13 cellular contexts compared by ENCODE assay signal in the genomic region with DNA sequence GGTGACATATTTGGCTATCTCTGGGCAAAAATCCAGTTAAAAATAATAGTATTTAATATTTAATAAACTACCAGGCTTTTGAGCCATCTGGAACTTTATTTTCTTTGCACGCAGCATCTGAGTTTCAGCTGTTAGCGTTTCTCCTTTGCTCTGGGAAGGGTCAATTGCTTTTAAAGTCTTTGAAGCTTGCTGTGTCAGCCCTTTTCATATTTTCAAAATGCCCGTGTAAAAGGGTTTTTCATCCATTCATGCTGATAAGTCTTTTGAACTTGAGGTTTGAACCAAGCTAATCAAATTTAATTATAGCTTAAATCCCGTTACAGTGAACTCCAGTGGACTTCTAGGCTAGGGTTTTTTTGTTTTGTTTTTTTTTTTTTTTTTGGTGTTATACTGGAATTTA.
DNase-seq lines count a peak whose midpoint lies in the region; ATAC-seq and TF ChIP-seq lines count a peak whose summit lies in the region.
"Had no signal": no experiment of that assay in that cellular context is flagged by ENCODE, and none has a peak within 500 bp of the region (broad histone marks: within the 10 kb centered on the region; RNA-seq: fewer than 3 reads in every experiment).

No MANE protein-coding gene starts in this region.

- no TSS peak for BruUV-seq in Caco-2 (replicated peaks; lab: Mats Ljungman, UMichigan)

- H3K4me3 ChIP-seq in endocrine pancreas (ENCODE audit: control insufficient read depth, insufficient read depth, low read length) (peak overlapping the region; percentile 84), lower lobe of right lung (no peak overlapping the region), upper lobe of right lung (peak overlapping the region; percentile 4), Caco-2 (ENCODE audit: low read depth, low read length) (no peak overlapping the region)
- H3K4me3 ChIP-seq: BLaER1 treated with 17β-estradiol and CSF1 and Interleukin-3, amounts not matched to agents 10 nM and 100 nM had no signal

- TF ChIP-seq CTCF in natural killer cell (IDR thresholded peaks at IDR 0.05) (no peak), lower lobe of right lung (IDR thresholded peaks at IDR 0.05) (no peak), upper lobe of right lung (IDR thresholded peaks at IDR 0.05) (no peak), Caco-2 (IDR thresholded peaks at IDR 0.05; ENCODE audit: insufficient read depth in 1 of 2, low read depth in 1 of 2, low read length in 1 of 2, severe bottlenecking in 1 of 2, unreplicated experiment in 1 of 2) (no peak), GM13977 (IDR thresholded peaks at IDR 0.05; ENCODE audit: extremely low read depth, insufficient read depth, missing control alignments) (no peak)

- CTCF ChIA-PET in Caco-2 (lab: Charles Lee), result no interaction called here

- no peak overlapping the region for H3K9ac ChIP-seq in endocrine pancreas (ENCODE audit: control insufficient read depth, insufficient read depth, low read length)
- H3K9ac ChIP-seq: BLaER1 treated with 17β-estradiol and CSF1 and Interleukin-3, amounts not matched to agents 10 nM and 100 nM had no signal

- POLR2A ChIA-PET in Caco-2 (lab: Charles Lee), result no interaction called here

- in situ Hi-C loops in GM13977 (cut with MboI; ENCODE audit: low pct_unique_long_range_greater_than_20kb, low sequenced_read_pairs, unreplicated experiment), result loop anchor here (25.0 kb wide), 1 partner anchor 87 kb away; no protein-coding TSS in a partner anchor

- no peak overlapping the region for H3K4me3 Mint-ChIP-seq in natural killer cell treated with Interleukin-12 subunit alpha and Interleukin-12 subunit beta and Interleukin-15 and Interleukin-18, amount 100 ng/mL, for 72 hours
- H3K4me3 Mint-ChIP-seq in natural killer cell, result no peak overlapping the region
- H3K4me3 Mint-ChIP-seq in Caco-2 (ENCODE audit: unreplicated experiment), result no peak overlapping the region

- H3K27ac Mint-ChIP-seq in natural killer cell treated with Interleukin-12 subunit alpha and Interleukin-12 subunit beta and Interleukin-15 and Interleukin-18, amount 100 ng/mL, for 72 hours, result peak overlapping the region; percentile 89 to 95
- H3K27ac Mint-ChIP-seq in natural killer cell (peak overlapping the region in 1 of 2 donors; percentile 90), Caco-2 (ENCODE audit: unreplicated experiment) (no peak overlapping the region)

- no peaks in the 10 kb centered on the region for H3K36me3 ChIP-seq in endocrine pancreas (ENCODE audit: control insufficient read depth, insufficient read depth, low read length)
- H3K36me3 ChIP-seq in lower lobe of right lung, result no peaks in the 10 kb centered on the region
- H3K36me3 ChIP-seq in upper lobe of right lung, result no peaks in the 10 kb centered on the region
- no peaks in the 10 kb centered on the region for H3K36me3 ChIP-seq in Caco-2 (ENCODE audit: control insufficient read depth, insufficient read depth, low read length)
- H3K36me3 ChIP-seq: BLaER1 treated with 17β-estradiol and CSF1 and Interleukin-3, amounts not matched to agents 10 nM and 100 nM had no signal

- H3K4me1 ChIP-seq in endocrine pancreas (ENCODE audit: control insufficient read depth, insufficient read depth, low read length) (no peaks in the 10 kb centered on the region), lower lobe of right lung (peaks cover 11% of the 10 kb centered on the region), upper lobe of right lung (peaks cover 17% of the 10 kb centered on the region), Caco-2 (peaks cover 12% of the 10 kb centered on the region)

- no peaks in the 10 kb centered on the region for H3K36me3 Mint-ChIP-seq in natural killer cell treated with Interleukin-12 subunit alpha and Interleukin-12 subunit beta and Interleukin-15 and Interleukin-18, amount 100 ng/mL, for 72 hours
- H3K36me3 Mint-ChIP-seq in natural killer cell (no peaks in the 10 kb centered on the region), Caco-2 (ENCODE audit: insufficient read depth, unreplicated experiment) (no peaks in the 10 kb centered on the region)

- H3K27me3 ChIP-seq in endocrine pancreas (ENCODE audit: control insufficient read depth, insufficient read depth, low read length) (no peaks in the 10 kb centered on the region), lower lobe of right lung (ENCODE audit: low read depth) (no peaks in the 10 kb centered on the region), upper lobe of right lung (no peaks in the 10 kb centered on the region), Caco-2 (replicated peaks; ENCODE audit: control insufficient read depth, insufficient read depth, low read length) (no peaks in the 10 kb centered on the region)
- H3K27me3 ChIP-seq: BLaER1 treated with 17β-estradiol and CSF1 and Interleukin-3, amounts not matched to agents 10 nM and 100 nM had no signal

- H3K9me3 Mint-ChIP-seq in natural killer cell treated with Interleukin-12 subunit alpha and Interleukin-12 subunit beta and Interleukin-15 and Interleukin-18, amount 100 ng/mL, for 72 hours, result no peaks in the 10 kb centered on the region
- no peaks in the 10 kb centered on the region for H3K9me3 Mint-ChIP-seq in natural killer cell
- H3K9me3 Mint-ChIP-seq in Caco-2 (ENCODE audit: unreplicated experiment), result no peaks in the 10 kb centered on the region

- intact Hi-C loops in natural killer cell (cut with micrococcal nuclease) (loop anchor here (5.0 kb wide), 2 partner anchors 172 to 1357 kb away; no protein-coding TSS in a partner anchor), lower lobe of right lung (cut with DNase I) (no loop called here), upper lobe of right lung (cut with DNase I) (no loop called here), Caco-2 (cut with micrococcal nuclease; ENCODE audit: unreplicated experiment) (no loop called here)

- H3K27ac ChIP-seq in lower lobe of right lung (peak overlapping the region; percentile 22), upper lobe of right lung (peak overlapping the region; percentile 48)
- H3K27ac ChIP-seq: BLaER1 treated with 17β-estradiol and CSF1 and Interleukin-3, amounts not matched to agents 10 nM and 100 nM had no signal

- no peak for DNase-seq in natural killer cell treated with Interleukin-12 subunit alpha and Interleukin-12 subunit beta and Interleukin-15 and Interleukin-18, amount 100 ng/mL, for 72 hours (ENCODE audit: low spot score)
- DNase-seq in natural killer cell, result no peak
- no peak for DNase-seq in lower lobe of right lung
- no peak for DNase-seq in upper lobe of right lung
- no peak for DNase-seq in NCI-H2171 treated with DMSO at 0.1 percent for 48 hours (lab: John Stamatoyannopoulos, UW)
- no peak for DNase-seq in Caco-2
- no peak for DNase-seq in GM13977 (ENCODE audit: low spot score)
- DNase-seq: NCI-H1930; NCI-H524 treated with DMSO at 0.1 percent for 48 hours; NK-92 treated with Interleukin-12 subunit alpha and Interleukin-12 subunit beta, amount 100 ng/mL, for 24 hours; PC-3 had no signal

- no peaks in the 10 kb centered on the region for H3K27me3 Mint-ChIP-seq in natural killer cell treated with Interleukin-12 subunit alpha and Interleukin-12 subunit beta and Interleukin-15 and Interleukin-18, amount 100 ng/mL, for 72 hours
- H3K27me3 Mint-ChIP-seq in natural killer cell (ENCODE audit: low read depth in 2 of 2), result no peaks in the 10 kb centered on the region
- no peaks in the 10 kb centered on the region for H3K27me3 Mint-ChIP-seq in Caco-2 (ENCODE audit: insufficient read depth, unreplicated experiment)

- ATAC-seq in natural killer cell treated with Interleukin-12 subunit alpha and Interleukin-12 subunit beta and Interleukin-15 and Interleukin-18, amount 100 ng/mL, for 72 hours, result no peak
- ATAC-seq in natural killer cell, result no peak
- no peak for ATAC-seq in lower lobe of right lung
- no peak for ATAC-seq in upper lobe of right lung
- ATAC-seq: PC-3 had no signal

- H3K9me3 ChIP-seq in endocrine pancreas (ENCODE audit: control insufficient read depth, low read length) (no peaks in the 10 kb centered on the region), lower lobe of right lung (no peaks in the 10 kb centered on the region), upper lobe of right lung (no peaks in the 10 kb centered on the region), Caco-2 (no peaks in the 10 kb centered on the region)
- H3K9me3 ChIP-seq: BLaER1 treated with 17β-estradiol and CSF1 and Interleukin-3, amounts not matched to agents 10 nM and 100 nM had no signal

- H3K4me1 Mint-ChIP-seq in natural killer cell treated with Interleukin-12 subunit alpha and Interleukin-12 subunit beta and Interleukin-15 and Interleukin-18, amount 100 ng/mL, for 72 hours (ENCODE audit: low read depth in 2 of 2), result peaks cover 50 to 56% of the 10 kb centered on the region in 2 donors
- H3K4me1 Mint-ChIP-seq in natural killer cell, result peaks cover 18 to 23% of the 10 kb centered on the region in 2 donors
- peaks cover 6% of the 10 kb centered on the region for H3K4me1 Mint-ChIP-seq in Caco-2 (ENCODE audit: low read depth, unreplicated experiment)

Comparison
In these comparisons a context has a peak if more than half of its experiments do, and no peak if none do; other contexts are left out.
1. H3K4me3 ChIP-seq: peak in endocrine pancreas (single experiment) and upper lobe of right lung (single experiment); none in lower lobe of right lung (single experiment) and Caco-2 (single experiment).